Comparison of ENCODE assay signal across 8 cellular contexts in genomic region chr17:5191541-5192417, GRCh38. TPM values are rescaled to one million over a fixed set of nuclear protein-coding genes. Genes with fewer than 3 reads are reported as not detected.
DNase-seq lines count a peak whose midpoint lies in the region; ATAC-seq, FAIRE-seq and TF ChIP-seq lines count a peak whose summit lies in the region.

Gene ZNF594, minus strand, starts transcription at chr17:5191868. Its CDS starts 7,612 bp downstream, at chr17:5184256.

- 0 out of 2 replicates have a peak, but pooled peaks cover 4% of the 10 kb centered on the region for H3K9me3 ChIP-seq in Caco-2
- peaks cover 30% of the 10 kb centered on the region for H3K9me3 ChIP-seq in mesodermal cell (ENCODE audit: control insufficient read depth, low read length)

- H3K27me3 ChIP-seq in Caco-2 (replicated peaks; ENCODE audit: control insufficient read depth, insufficient read depth, low read length): no peaks in the 10 kb centered on the region

- no peaks in the 10 kb centered on the region; the same call in none of the 2 replicates for H3K36me3 ChIP-seq in Caco-2 (ENCODE audit: control insufficient read depth, insufficient read depth, low read length)
- H3K36me3 ChIP-seq in mesodermal cell (ENCODE audit: control insufficient read depth, insufficient read depth, low read length): peaks cover 18% of the 10 kb centered on the region

- ATAC-seq in GM21367 (IDR thresholded peaks at IDR 0.05; ENCODE audit: unreplicated experiment): peak; percentile 87

- no peaks in the 10 kb centered on the region for H3K27me3 Mint-ChIP-seq in Caco-2 (ENCODE audit: insufficient read depth, unreplicated experiment)

- H3K4me1 ChIP-seq in Caco-2 (no peaks in the 10 kb centered on the region), mesodermal cell (ENCODE audit: control insufficient read depth, insufficient read depth, low read length, poor library complexity, severe bottlenecking) (no peaks in the 10 kb centered on the region)

- H3K4me3 Mint-ChIP-seq in Caco-2 (ENCODE audit: unreplicated experiment): peak within 1 kb of the TSS; percentile 88

- 25 to 26% methylated on average over 64 to 74 of the region's 82 CpGs for WGBS in mesodermal cell (ENCODE audit: insufficient coverage in 2 of 2), 2 experiments

- DNase-seq in Caco-2 (peak; percentile 91 to 93), HTR-8/SVneo (ENCODE audit: insufficient read length, low spot score) (peak; percentile 99), NOMO-1 treated with DMSO at 0.1 percent for 48 hours (lab: John Stamatoyannopoulos, UW; ENCODE audit: unreplicated experiment) (peak; percentile 95)
- DNase-seq in activated CD8-positive, alpha-beta memory T cell treated with anti-CD3 and anti-CD28 coated beads, Interleukin-2, amount 50 U/mL, for 1 hour (ENCODE audit: extremely low read depth): peak; percentile 93
- DNase-seq in stimulated activated CD8-positive, alpha-beta memory T cell treated with anti-CD3 and anti-CD28 coated beads, Interleukin-15, amount 100 ng/mL, for 24 hours (ENCODE audit: low read depth): peak; percentile 94

- peaks cover 38% of the 10 kb centered on the region for H3K36me3 Mint-ChIP-seq in Caco-2 (ENCODE audit: insufficient read depth, unreplicated experiment)

- H3K4me3 ChIP-seq in Caco-2 (ENCODE audit: low read depth, low read length) (peak within 1 kb of the TSS; percentile 77), mesodermal cell (ENCODE audit: extremely low read depth, insufficient read depth, low read length, poor library complexity, severe bottlenecking) (peak within 1 kb of the TSS; percentile 72)

- POLR2A ChIA-PET in Caco-2 (lab: Charles Lee): interaction anchor here (0.6 kb wide), 1 partner anchor 50 kb away, joined by 3 read pairs; no protein-coding TSS in a partner anchor

- FAIRE-seq in HTR-8/SVneo (lab: Jason Lieb, UNC) (peak; percentile 96), endometrium (lab: Jason Lieb, UNC) (peak; percentile 65)

- H3K9me3 Mint-ChIP-seq in Caco-2 (ENCODE audit: unreplicated experiment): peaks cover 22% of the 10 kb centered on the region

- no peaks in the 10 kb centered on the region for H3K4me1 Mint-ChIP-seq in Caco-2 (ENCODE audit: low read depth, unreplicated experiment)

- no TSS peak for BruUV-seq in Caco-2 (replicated peaks; lab: Mats Ljungman, UMichigan)

- peak within 1 kb of the TSS; percentile 83 for H3K27ac Mint-ChIP-seq in Caco-2 (ENCODE audit: unreplicated experiment)

- intact Hi-C loops in Caco-2 (cut with micrococcal nuclease; ENCODE audit: unreplicated experiment): no loop called here

- CTCF ChIA-PET in Caco-2 (lab: Charles Lee): no interaction called here

- peak; percentile 36 to 61 for TF ChIP-seq CTCF in Caco-2 (IDR thresholded peaks at IDR 0.05; ENCODE audit: insufficient read depth in 1 of 2, low read depth in 1 of 2, low read length in 1 of 2, severe bottlenecking in 1 of 2, unreplicated experiment in 1 of 2)

- H3K27ac ChIP-seq in mesodermal cell (ENCODE audit: low read depth, low read length, severe bottlenecking): peak within 1 kb of the TSS; percentile 45

RNA-seq across cellular contexts. Expression of gene ZNF594, which starts in this region (rescaled TPM):
- total RNA-seq in Caco-2 (2022): 6.2 and 7.5 TPM in 2 replicates
- polyA plus RNA-seq in mesodermal cell (2013, experiment 1 of 2): 3.4 TPM
- 4.0 TPM for polyA plus RNA-seq in mesodermal cell (2013, experiment 2 of 2)

Comparison
In these comparisons a context has a peak if more than half of its experiments do, and no peak if none do; other contexts are left out.
1. Peak in every context shown above with its lines: DNase-seq, ATAC-seq, H3K4me3 ChIP-seq and H3K27ac ChIP-seq.